8 cellular contexts compared by ENCODE assay signal in genomic region chr11:64185323-64186204, GRCh38. TPM values are rescaled to one million over a fixed set of nuclear protein-coding genes. Genes with fewer than 3 reads are reported as not detected.
DNase-seq lines count a peak whose midpoint lies in the region; ATAC-seq and TF ChIP-seq lines count a peak whose summit lies in the region.

STIP1 (plus strand) TSS chr11:64186171; CDS start chr11:64186262, 91 bp downstream.

- H3K9me3 Mint-ChIP-seq in CD4-positive, alpha-beta T cell, result no peaks in the 10 kb centered on the region

- H3K27ac ChIP-seq in CD4-positive, alpha-beta T cell (ENCODE audit: low read depth, low read length), result peak within 1 kb of the TSS; percentile 57
- H3K27ac ChIP-seq in dorsolateral prefrontal cortex (peak within 1 kb of the TSS in 39 of 59 donors; percentile 95 to 100 (median 100)), right lobe of liver (peak within 1 kb of the TSS; percentile 95 to 99 (median 98))

- intact Hi-C loops in CD4-positive, alpha-beta T cell (cut with DNase I, micrococcal nuclease), result loop anchor here (1.0 to 5.0 kb wide), 8 partner anchors 19 to 132 kb away; partner anchors contain the start of genes CATSPERZ (in 1 of the 2), DNAJC4 (in 1 of the 2), MACROD1 (in 1 of the 2) and NUDT22 (in 1 of the 2)
- intact Hi-C loops in dorsolateral prefrontal cortex (cut with DNase I), result loop anchor here in 1 of 2 donors (5.0 kb wide), 1 partner anchor 42 kb away; the partner anchor contains the start of genes NUDT22 and TRPT1
- intact Hi-C loops in right lobe of liver (cut with DNase I), result no loop called here

- CTCF ChIA-PET in CD4-positive, alpha-beta T cell (lab: Charles Lee), result interaction anchor here (1.0 to 4.1 kb wide), 12 partner anchors 16 to 146 kb away, joined by 3 to 47 read pairs (median 5); partner anchors contain the start of genes ESRRA, FERMT3, NUDT22 and PPP1R14B

- H3K4me1 Mint-ChIP-seq in CD4-positive, alpha-beta T cell (ENCODE audit: low read depth), result peaks cover 47% of the 10 kb centered on the region

- H3K27ac Mint-ChIP-seq in CD4-positive, alpha-beta T cell, result no peak within 1 kb of the TSS

- no peaks in the 10 kb centered on the region for H3K27me3 ChIP-seq in CD4-positive, alpha-beta T cell (ENCODE audit: control insufficient read depth, insufficient read depth, low read length)
- H3K27me3 ChIP-seq in dorsolateral prefrontal cortex (no peaks in the 10 kb centered on the region), right lobe of liver (no peaks in the 10 kb centered on the region)

- DNase-seq in CD4-positive, alpha-beta T cell, result peak; percentile 94 to 99 (median 97)
- DNase-seq in NCI-H82 (lab: John Stamatoyannopoulos, UW) (peak; percentile 100), dorsolateral prefrontal cortex (peak; percentile 95 to 99 (median 99)), right lobe of liver (peak; percentile 97 to 99 (median 99))
- peak; percentile 98 to 99 for DNase-seq in activated CD4-positive, alpha-beta T cell treated with anti-CD3 and anti-CD28 coated beads, Interleukin-2, amount 50 U/mL, for 48 hours
- peak; percentile 97 to 99 for DNase-seq in stimulated activated CD4-positive, alpha-beta T cell treated with anti-CD3 and anti-CD28 coated beads, Interleukin-4, amount 100 ng/mL, for 4 hours

- no peaks in the 10 kb centered on the region for H3K27me3 Mint-ChIP-seq in CD4-positive, alpha-beta T cell

- peak; percentile 87 for ATAC-seq in CD4-positive, alpha-beta T cell (ENCODE audit: poor library complexity)
- ATAC-seq in GM19397 (IDR thresholded peaks at IDR 0.05; ENCODE audit: unreplicated experiment) (peak; percentile 83), HG03571 (IDR thresholded peaks at IDR 0.05; ENCODE audit: unreplicated experiment) (peak; percentile 77), right lobe of liver (peak; percentile 82 to 94 (median 90))

- H3K4me3 Mint-ChIP-seq in CD4-positive, alpha-beta T cell, result peak within 1 kb of the TSS; percentile 99

- peak; percentile 99 for TF ChIP-seq POLR2A in right lobe of liver (IDR thresholded peaks at IDR 0.05)

- peaks cover 14% of the 10 kb centered on the region for H3K36me3 Mint-ChIP-seq in CD4-positive, alpha-beta T cell (ENCODE audit: low read depth)

- H3K4me1 ChIP-seq in right lobe of liver, result peaks cover 0 to 37% (median 4%) of the 10 kb centered on the region in 4 donors

- POLR2A ChIA-PET in CD4-positive, alpha-beta T cell (lab: Charles Lee), result interaction anchor here (0.6 to 5.1 kb wide), 28 partner anchors 10 to 1485 kb away, joined by 3 to 88 read pairs (median 4); partner anchors contain the start of genes BAD, CCDC88B, DNAJC4 and ESRRA

- no peaks in the 10 kb centered on the region for H3K9me3 ChIP-seq in CD4-positive, alpha-beta T cell (ENCODE audit: control insufficient read depth, low read length)
- no peaks in the 10 kb centered on the region for H3K9me3 ChIP-seq in right lobe of liver

- H3K4me3 ChIP-seq in dorsolateral prefrontal cortex (peak within 1 kb of the TSS in 46 of 59 donors; percentile 45 to 92 (median 76)), right lobe of liver (peak within 1 kb of the TSS; percentile 55 to 65 (median 58))

- WGBS in right lobe of liver (ENCODE audit: insufficient coverage, low coverage, low lambda C conversion rate, missing lambda C conversion rate), result 0% methylated on average over 22 of the region's 72 CpGs

- TF ChIP-seq CTCF in CD4-positive, alpha-beta T cell (IDR thresholded peaks at IDR 0.05), result peak; percentile 15
- TF ChIP-seq CTCF in dorsolateral prefrontal cortex (IDR thresholded peaks at IDR 0.05 in 54 of 56, conservative IDR thresholded peaks at IDR 0.05 in 2 of 56; ENCODE audit: low read depth in 1 of 56, partially characterized antibody in 56 of 56) (peak in 44 of 56 donors; percentile 17 to 57 (median 38)), right lobe of liver (IDR thresholded peaks at IDR 0.05) (peak in 3 of 4 donors; percentile 24 to 38 (median 25))

- no peaks in the 10 kb centered on the region for H3K36me3 ChIP-seq in right lobe of liver

RNA-seq across cellular contexts. Expression of gene STIP1, which starts in this region (rescaled TPM):
- total RNA-seq in CD4-positive, alpha-beta T cell, result 10 to 100 TPM; 29.0 to 37.5 TPM
- total RNA-seq in dorsolateral prefrontal cortex, result 100 to 1,000 TPM in 118 of 120 experiments, 10 to 100 TPM in 2; 90.1 to 461 (median 151) TPM
- 100 to 1,000 TPM in 1 of 6 experiments, 10 to 100 TPM in 5; 27.6 to 110 (median 59.4) TPM for total RNA-seq in right lobe of liver

Comparison
In these comparisons a context has a peak if more than half of its experiments do, and no peak if none do; other contexts are left out.
1. Peak in every context shown above with its lines: DNase-seq, ATAC-seq, H3K4me3 ChIP-seq and H3K27ac ChIP-seq.
2. intact Hi-C loops: an anchor here in CD4-positive, alpha-beta T cell (1.0 to 5.0 kb wide); none called in right lobe of liver.